Comparison of ENCODE assay signal across 9 cellular contexts in genomic region chr1:76294470-76295194, GRCh38.
DNase-seq lines count a peak whose midpoint lies in the region; ATAC-seq and TF ChIP-seq lines count a peak whose summit lies in the region.
"Had no signal": no experiment of that assay in that cellular context is flagged by ENCODE, and none has a peak within 500 bp of the region (broad histone marks: within the 10 kb centered on the region; RNA-seq: fewer than 3 reads in every experiment).

No MANE protein-coding gene starts in this region.

- peak; percentile 86 for ATAC-seq in HG02571 (IDR thresholded peaks at IDR 0.05; ENCODE audit: unreplicated experiment)

- H4K8ac ChIP-seq in neuronal stem cell (ENCODE audit: low read depth, low read length) = no peak overlapping the region

- WGBS in neuronal stem cell (ENCODE audit: extremely low coverage in 2 of 2, insufficient read length in 2 of 2, insufficient replicate concordance in 1 of 2), 2 donors = no CpG with 5 or more reads among the region's 5 CpGs

- no peaks in the 10 kb centered on the region for H3K36me3 Mint-ChIP-seq in neural progenitor cell

- peaks cover 67% of the 10 kb centered on the region for H3K4me1 Mint-ChIP-seq in neural progenitor cell

- H3K9me3 ChIP-seq in neural progenitor cell (ENCODE audit: low read depth) (no peaks in the 10 kb centered on the region), neuronal stem cell (replicated peaks in 1 of 2; ENCODE audit: control insufficient read depth in 2 of 2, insufficient read depth in 1 of 2, low read depth in 1 of 2, low read length in 2 of 2) (no peaks in the 10 kb centered on the region)

- no peak overlapping the region for H2AK5ac ChIP-seq in neuronal stem cell (ENCODE audit: low read depth, low read length)

- DNase-seq in NCI-H82 (lab: John Stamatoyannopoulos, UW) = peak; percentile 31
- DNase-seq in NCI-H82 treated with DMSO at 0.1 percent for 48 hours (lab: John Stamatoyannopoulos, UW; ENCODE audit: unreplicated experiment) = no peak
- DNase-seq in NCI-H1417 (lab: John Stamatoyannopoulos, UW) = peak; percentile 14 to 82 (median 65)
- no peak for DNase-seq in neural progenitor cell (ENCODE audit: low spot score)
- DNase-seq in neuronal stem cell (ENCODE audit: low spot score) = no peak
- DNase-seq in glomerular visceral epithelial cell (ENCODE audit: extremely low spot score) = no peak
- no peak for DNase-seq in HK-2 (ENCODE audit: unreplicated experiment)
- DNase-seq: IMR-90 had no signal

- no peak overlapping the region for H3K4ac ChIP-seq in neuronal stem cell (ENCODE audit: low read length)

- H2AFZ ChIP-seq in neural progenitor cell (replicated peaks) = no peak overlapping the region
- no peak overlapping the region for H2AFZ ChIP-seq in neuronal stem cell (ENCODE audit: low read length)

- peaks cover 3% of the 10 kb centered on the region for H3F3A ChIP-seq in neural progenitor cell (ENCODE audit: low read depth)

- no peaks in the 10 kb centered on the region for H3K79me1 ChIP-seq in neuronal stem cell (ENCODE audit: low read depth, low read length)

- H3K4me3 ChIP-seq in neural progenitor cell (no peak overlapping the region), neuronal stem cell (ENCODE audit: low read length in 2 of 2) (no peak overlapping the region)

- H3K36me3 ChIP-seq in neural progenitor cell = no peaks in the 10 kb centered on the region
- no peaks in the 10 kb centered on the region for H3K36me3 ChIP-seq in neuronal stem cell (replicated peaks in 1 of 2; ENCODE audit: control insufficient read depth in 2 of 2, insufficient read depth in 2 of 2, low read length in 2 of 2)

- H3K27me3 ChIP-seq in neural progenitor cell (no peaks in the 10 kb centered on the region), neuronal stem cell (ENCODE audit: control insufficient read depth in 3 of 3, insufficient read depth in 3 of 3, low read depth in 1 of 3, low read length in 3 of 3) (no peaks in the 10 kb centered on the region)

- H4K91ac ChIP-seq in neuronal stem cell (ENCODE audit: low read depth, low read length, poor library complexity) = no peak overlapping the region

- no peaks in the 10 kb centered on the region for H3K27me3 Mint-ChIP-seq in neural progenitor cell (ENCODE audit: insufficient read depth, low read depth)

- H2BK12ac ChIP-seq in neuronal stem cell (ENCODE audit: low read length) = no peak overlapping the region

- no peak overlapping the region for H3K4me3 Mint-ChIP-seq in neural progenitor cell

- no peak overlapping the region for H3K27ac Mint-ChIP-seq in neural progenitor cell

- H3K4me2 ChIP-seq in neural progenitor cell = peak overlapping the region; percentile 19
- no peak overlapping the region for H3K4me2 ChIP-seq in neuronal stem cell (ENCODE audit: insufficient read depth, low read length, poor library complexity, severe bottlenecking)

- no peaks in the 10 kb centered on the region for H4K20me1 ChIP-seq in neural progenitor cell (ENCODE audit: low read depth)

- no peak overlapping the region for H3K14ac ChIP-seq in neuronal stem cell (ENCODE audit: low read length)

- H3K9ac ChIP-seq in neural progenitor cell (no peak overlapping the region), neuronal stem cell (ENCODE audit: low read depth, low read length, poor library complexity) (no peak overlapping the region)

- no peak overlapping the region for H2BK120ac ChIP-seq in neuronal stem cell (ENCODE audit: low read depth, low read length)

- no peak overlapping the region for H2BK5ac ChIP-seq in neuronal stem cell (ENCODE audit: low read length)

- no peaks in the 10 kb centered on the region for H3K79me2 ChIP-seq in neural progenitor cell (ENCODE audit: low read depth)

- H3K23ac ChIP-seq in neuronal stem cell (ENCODE audit: low read depth, low read length, poor library complexity) = no peak overlapping the region

- H3K4me1 ChIP-seq in neural progenitor cell = peaks cover 57% of the 10 kb centered on the region
- peaks cover 11 to 33% of the 10 kb centered on the region in 2 donors for H3K4me1 ChIP-seq in neuronal stem cell (ENCODE audit: control insufficient read depth in 2 of 2, insufficient read depth in 1 of 2, low read depth in 1 of 2, low read length in 2 of 2)

- no peak overlapping the region for H3K18ac ChIP-seq in neuronal stem cell (ENCODE audit: low read length)

- no peak overlapping the region for H2BK15ac ChIP-seq in neuronal stem cell (ENCODE audit: low read length)

- H3K27ac ChIP-seq in neural progenitor cell (no peak overlapping the region), neuronal stem cell (replicated peaks; ENCODE audit: low read length) (no peak overlapping the region)

- no peaks in the 10 kb centered on the region for H3K9me3 Mint-ChIP-seq in neural progenitor cell

- no peak for TF ChIP-seq CTCF in neural progenitor cell (IDR thresholded peaks at IDR 0.05)

Comparison
In these comparisons a context has a peak if more than half of its experiments do, and no peak if none do; other contexts are left out.
1. DNase-seq: peak in NCI-H82 (single experiment) and NCI-H1417 (3 of 3); none in NCI-H82 treated with DMSO at 0.1 percent for 48 hours (single experiment), neural progenitor cell (single experiment), neuronal stem cell (single experiment), glomerular visceral epithelial cell (single experiment) and HK-2 (single experiment).